23 cellular contexts compared by ENCODE assay signal in genomic region chr5:6590581-6590980, GRCh38. TPM values are rescaled to one million over a fixed set of nuclear protein-coding genes. Genes with fewer than 3 reads are reported as not detected.
DNase-seq lines count a peak whose midpoint lies in the region; ATAC-seq and TF ChIP-seq lines count a peak whose summit lies in the region.
"Had no signal": no experiment of that assay in that cellular context is flagged by ENCODE, and none has a peak within 500 bp of the region (broad histone marks: within the 10 kb centered on the region; RNA-seq: fewer than 3 reads in every experiment).

No MANE protein-coding gene starts in this region.

- H3K4me2 ChIP-seq in neural progenitor cell: no peak overlapping the region
- H3K4me2 ChIP-seq: BLaER1 treated with 17β-estradiol and CSF1 and Interleukin-3, amounts not matched to agents 10 nM and 100 nM; SK-N-SH had no signal

- DNase-seq in activated CD8-positive, alpha-beta memory T cell treated with anti-CD3 and anti-CD28 coated beads, Interleukin-2, amount 10 ng/mL, durations not matched to agents 7 days and 5 days: peak; percentile 31
- DNase-seq in activated CD8-positive, alpha-beta memory T cell treated with anti-CD3 and anti-CD28 coated beads, Interleukin-2, amount 50 U/mL, for 4 hours: no peak
- DNase-seq in NCI-H748 treated with DMSO at 0.1 percent for 48 hours (lab: John Stamatoyannopoulos, UW) (peak; percentile 79), endodermal cell (peak; percentile 2), Right ventricle myocardium superior (no peak), neural progenitor cell (ENCODE audit: low spot score) (no peak)
- DNase-seq: AML-193; CD4-positive, alpha-beta T cell; EL; GDM1; HCEC 1CT; NCI-H1092; NCI-H1417 treated with DMSO at 0.1 percent for 48 hours; NCI-H187 treated with DMSO at 0.1 percent for 48 hours; NCI-H2171 treated with DMSO at 0.1 percent for 48 hours; NCI-H345; NCI-H524; SK-N-SH; SW 1271 had no signal

- H2AFZ ChIP-seq in neural progenitor cell (replicated peaks): no peak overlapping the region

- no peaks in the 10 kb centered on the region for H3K4me1 Mint-ChIP-seq in activated CD8-positive, alpha-beta memory T cell treated with anti-CD3 and anti-CD28 coated beads, Interleukin-2, amount 10 ng/mL, durations not matched to agents 7 days and 5 days
- peaks cover 6% of the 10 kb centered on the region for H3K4me1 Mint-ChIP-seq in endodermal cell
- no peaks in the 10 kb centered on the region for H3K4me1 Mint-ChIP-seq in neural progenitor cell

- H3K9me3 Mint-ChIP-seq in activated CD8-positive, alpha-beta memory T cell treated with anti-CD3 and anti-CD28 coated beads, Interleukin-2, amount 10 ng/mL, durations not matched to agents 7 days and 5 days (ENCODE audit: low read depth): no peaks in the 10 kb centered on the region
- H3K9me3 Mint-ChIP-seq in endodermal cell: peaks cover 26% of the 10 kb centered on the region
- no peaks in the 10 kb centered on the region for H3K9me3 Mint-ChIP-seq in neural progenitor cell
- H3K9me3 Mint-ChIP-seq: CD4-positive, alpha-beta T cell had no signal

- CTCF ChIA-PET in activated CD8-positive, alpha-beta memory T cell treated with anti-CD3 and anti-CD28 coated beads, Interleukin-2, amount 10 ng/mL, durations not matched to agents 7 days and 5 days (lab: Charles Lee): no interaction called here

- no peak overlapping the region for H3K27ac Mint-ChIP-seq in activated CD8-positive, alpha-beta memory T cell treated with anti-CD3 and anti-CD28 coated beads, Interleukin-2, amount 10 ng/mL, durations not matched to agents 7 days and 5 days
- H3K27ac Mint-ChIP-seq in endodermal cell (no peak overlapping the region), neural progenitor cell (no peak overlapping the region)
- H3K27ac Mint-ChIP-seq: CD4-positive, alpha-beta T cell had no signal

- no peaks in the 10 kb centered on the region for H3K36me3 Mint-ChIP-seq in activated CD8-positive, alpha-beta memory T cell treated with anti-CD3 and anti-CD28 coated beads, Interleukin-2, amount 10 ng/mL, durations not matched to agents 7 days and 5 days
- H3K36me3 Mint-ChIP-seq in endodermal cell (ENCODE audit: low read depth) (peaks cover 15% of the 10 kb centered on the region), neural progenitor cell (no peaks in the 10 kb centered on the region)

- H3K9me3 ChIP-seq in endodermal cell (ENCODE audit: control insufficient read depth, low read length) (peaks cover 14% of the 10 kb centered on the region), neural progenitor cell (ENCODE audit: low read depth) (no peaks in the 10 kb centered on the region)
- H3K9me3 ChIP-seq: BLaER1 treated with 17β-estradiol and CSF1 and Interleukin-3, amounts not matched to agents 10 nM and 100 nM; SK-N-SH had no signal

- no peak for ATAC-seq in activated CD8-positive, alpha-beta memory T cell treated with anti-CD3 and anti-CD28 coated beads, Interleukin-2, amount 10 ng/mL, durations not matched to agents 7 days and 5 days
- no peak for ATAC-seq in Right ventricle myocardium superior (ENCODE audit: poor library complexity)
- no peak for ATAC-seq in HG03025 (IDR thresholded peaks at IDR 0.05; ENCODE audit: low FRiP score, unreplicated experiment)
- ATAC-seq: GM12878 had no signal

- 90% methylated on average over 2 of the region's 2 CpGs for WGBS in endodermal cell (ENCODE audit: insufficient coverage in 1 of 2, insufficient read length in 1 of 2), 2 experiments

- TF ChIP-seq CTCF in endodermal cell (conservative IDR thresholded peaks at IDR 0.05) (no peak), neural progenitor cell (IDR thresholded peaks at IDR 0.05) (no peak)

- H3F3A ChIP-seq in neural progenitor cell (ENCODE audit: low read depth): no peaks in the 10 kb centered on the region

- H4K20me1 ChIP-seq in neural progenitor cell (ENCODE audit: low read depth): no peaks in the 10 kb centered on the region

- H3K27me3 ChIP-seq in endodermal cell (ENCODE audit: control insufficient read depth, insufficient read depth, low read length, poor library complexity, severe bottlenecking) (peaks cover 4% of the 10 kb centered on the region), neural progenitor cell (peaks cover 11% of the 10 kb centered on the region)
- H3K27me3 ChIP-seq: BLaER1 treated with 17β-estradiol and CSF1 and Interleukin-3, amounts not matched to agents 10 nM and 100 nM had no signal

- H3K27me3 Mint-ChIP-seq in activated CD8-positive, alpha-beta memory T cell treated with anti-CD3 and anti-CD28 coated beads, Interleukin-2, amount 10 ng/mL, durations not matched to agents 7 days and 5 days: peaks cover 21% of the 10 kb centered on the region
- H3K27me3 Mint-ChIP-seq in endodermal cell (ENCODE audit: insufficient read depth): peaks cover 15% of the 10 kb centered on the region
- peaks cover 10% of the 10 kb centered on the region for H3K27me3 Mint-ChIP-seq in neural progenitor cell (ENCODE audit: insufficient read depth, low read depth)

- no peak overlapping the region for H3K27ac ChIP-seq in endodermal cell (ENCODE audit: low read depth, low read length)
- no peak overlapping the region for H3K27ac ChIP-seq in neural progenitor cell
- H3K27ac ChIP-seq: BLaER1 treated with 17β-estradiol and CSF1 and Interleukin-3, amounts not matched to agents 10 nM and 100 nM; HL-60 had no signal

- no peak overlapping the region for H3K4me3 Mint-ChIP-seq in activated CD8-positive, alpha-beta memory T cell treated with anti-CD3 and anti-CD28 coated beads, Interleukin-2, amount 10 ng/mL, durations not matched to agents 7 days and 5 days
- H3K4me3 Mint-ChIP-seq in endodermal cell (no peak overlapping the region), neural progenitor cell (no peak overlapping the region)
- H3K4me3 Mint-ChIP-seq: CD4-positive, alpha-beta T cell had no signal

- no peaks in the 10 kb centered on the region for H3K36me3 ChIP-seq in endodermal cell (ENCODE audit: control insufficient read depth, insufficient read depth, low read length)
- H3K36me3 ChIP-seq in neural progenitor cell: no peaks in the 10 kb centered on the region

- intact Hi-C loops in Right ventricle myocardium superior (cut with DNase I): no loop called here

- H3K4me3 ChIP-seq in endodermal cell (ENCODE audit: low read length): no peak overlapping the region
- no peak overlapping the region for H3K4me3 ChIP-seq in neural progenitor cell
- H3K4me3 ChIP-seq: BLaER1 treated with 17β-estradiol and CSF1 and Interleukin-3, amounts not matched to agents 10 nM and 100 nM; GM12878 had no signal

- H3K79me2 ChIP-seq in neural progenitor cell (ENCODE audit: low read depth): no peaks in the 10 kb centered on the region

- H3K9ac ChIP-seq in endodermal cell (ENCODE audit: extremely low read depth, low read length, poor library complexity, severe bottlenecking): no peak overlapping the region
- H3K9ac ChIP-seq in neural progenitor cell: no peak overlapping the region
- H3K9ac ChIP-seq: BLaER1 treated with 17β-estradiol and CSF1 and Interleukin-3, amounts not matched to agents 10 nM and 100 nM; SK-N-SH had no signal

- H3K4me1 ChIP-seq in endodermal cell (ENCODE audit: control insufficient read depth, insufficient read depth, low read length) (no peaks in the 10 kb centered on the region), neural progenitor cell (no peaks in the 10 kb centered on the region)

RNA-seq across cellular contexts. Expression of gene NSUN2, which starts 42.3 kb away (rescaled TPM):
- total RNA-seq in activated CD8-positive, alpha-beta memory T cell treated with anti-CD3 and anti-CD28 coated beads, Interleukin-2, amount 10 ng/mL, durations not matched to agents 7 days and 5 days: 100 to 1,000 TPM in 1 of 2 experiments, 10 to 100 TPM in 1; 79.8 to 111 TPM
- total RNA-seq in endodermal cell: 10 to 100 TPM; 71.8 to 90.8 TPM
- polyA plus RNA-seq in endodermal cell (2013, experiment 1 of 2): 55.2 TPM
- 53.9 TPM for polyA plus RNA-seq in endodermal cell (2013, experiment 2 of 2)
- 30.1 TPM for total RNA-seq in Right ventricle myocardium superior
- 54.0 and 65.4 TPM in 2 replicates for total RNA-seq in neural progenitor cell (ENCODE audit: low replicate concordance)

RNA-seq across cellular contexts. Expression of gene SRD5A1, which starts 42.7 kb away (rescaled TPM):
- total RNA-seq in activated CD8-positive, alpha-beta memory T cell treated with anti-CD3 and anti-CD28 coated beads, Interleukin-2, amount 10 ng/mL, durations not matched to agents 7 days and 5 days: 10 to 100 TPM; 11.0 to 16.2 TPM
- total RNA-seq in endodermal cell (10 to 100 TPM; 15.0 to 16.2 TPM), Right ventricle myocardium superior (2.1 TPM), neural progenitor cell (ENCODE audit: low replicate concordance) (16.2 and 33.5 TPM in 2 replicates)
- polyA plus RNA-seq in endodermal cell (2013, experiment 1 of 2): 20.6 TPM
- polyA plus RNA-seq in endodermal cell (2013, experiment 2 of 2): 18.0 TPM

Comparison
In these comparisons a context has a peak if more than half of its experiments do, and no peak if none do; other contexts are left out.
1. DNase-seq: peak in activated CD8-positive, alpha-beta memory T cell treated with anti-CD3 and anti-CD28 coated beads, Interleukin-2, amount 10 ng/mL, durations not matched to agents 7 days and 5 days (single experiment), NCI-H748 treated with DMSO at 0.1 percent for 48 hours (single experiment) and endodermal cell (single experiment); none in activated CD8-positive, alpha-beta memory T cell treated with anti-CD3 and anti-CD28 coated beads, Interleukin-2, amount 50 U/mL, for 4 hours (single experiment), Right ventricle myocardium superior (single experiment) and neural progenitor cell (single experiment).